ENCODE assay signal across 16 cellular contexts in genomic region chr18:28158083-28158581, GRCh38. TPM values are rescaled to one million over a fixed set of nuclear protein-coding genes. Genes with fewer than 3 reads are reported as not detected.
DNase-seq lines count a peak whose midpoint lies in the region; ATAC-seq and TF ChIP-seq lines count a peak whose summit lies in the region.
"Had no signal": no experiment of that assay in that cellular context is flagged by ENCODE, and none has a peak within 500 bp of the region (broad histone marks: within the 10 kb centered on the region; RNA-seq: fewer than 3 reads in every experiment).

No MANE protein-coding gene starts in this region.

- H3K27ac ChIP-seq in dorsolateral prefrontal cortex = peak overlapping the region in 46 of 59 donors; percentile 4 to 73 (median 43)
- peak overlapping the region; percentile 25 for H3K27ac ChIP-seq in right cardiac atrium (ENCODE audit: low read length)
- H3K27ac ChIP-seq in substantia nigra (ENCODE audit: low read depth, low read length, poor library complexity, severe bottlenecking) = peak overlapping the region; percentile 40
- no peak overlapping the region for H3K27ac ChIP-seq in upper lobe of left lung
- H3K27ac ChIP-seq: C4-2B had no signal

- 18% methylated on average over 4 of the region's 4 CpGs for WGBS in right cardiac atrium
- 43 to 65% methylated on average over 4 of the region's 4 CpGs for whole genome bisulfite sequencing in upper lobe of left lung, 2 donors

- DNase-seq in NCI-H69 (lab: John Stamatoyannopoulos, UW) = peak; percentile 10
- DNase-seq in dorsolateral prefrontal cortex = no peak
- DNase-seq in right cardiac atrium = peak in 1 of 3 donors; percentile 45
- peak in 1 of 49 donors; percentile 41 for DNase-seq in substantia nigra (lab: John Stamatoyannopoulos, UW)
- no peak for DNase-seq in SIG-M5 treated with dmso at 0.1 percent for 504 hours (lab: John Stamatoyannopoulos, UW; ENCODE audit: unreplicated experiment)
- no peak for DNase-seq in GM19240 (ENCODE audit: insufficient read length, low spot score)
- DNase-seq in upper lobe of left lung = no peak
- DNase-seq: activated CD4-positive, alpha-beta T cell treated with anti-CD3 and anti-CD28 coated beads for 4 hours; activated T-cell treated with anti-CD3 and anti-CD28 coated beads for 4 hours; DMS79 treated with DMSO at 0.1 percent for 48 hours; naive B cell; NCI-H146; NCI-H226; SIG-M5; T-helper 9 cell had no signal

- TF ChIP-seq CTCF in dorsolateral prefrontal cortex (IDR thresholded peaks at IDR 0.05 in 54 of 56, conservative IDR thresholded peaks at IDR 0.05 in 2 of 56; ENCODE audit: low read depth in 1 of 56, partially characterized antibody in 56 of 56) (peak in 40 of 56 donors; percentile 6 to 56 (median 33)), upper lobe of left lung (IDR thresholded peaks at IDR 0.05) (no peak)

- peak overlapping the region in 24 of 59 donors; percentile 1 to 53 (median 22) for H3K4me3 ChIP-seq in dorsolateral prefrontal cortex
- no peak overlapping the region for H3K4me3 ChIP-seq in right cardiac atrium (ENCODE audit: low read length)
- no peak overlapping the region for H3K4me3 ChIP-seq in upper lobe of left lung

- no peak for TF ChIP-seq POLR2A in upper lobe of left lung (IDR thresholded peaks at IDR 0.05)

- TF ChIP-seq EP300 in upper lobe of left lung (IDR thresholded peaks at IDR 0.05) = no peak

- no peaks in the 10 kb centered on the region for H3K9me3 ChIP-seq in right cardiac atrium (ENCODE audit: control insufficient read depth, low read length)
- H3K9me3 ChIP-seq in upper lobe of left lung = no peaks in the 10 kb centered on the region

- no peaks in the 10 kb centered on the region for H3K27me3 ChIP-seq in dorsolateral prefrontal cortex
- H3K27me3 ChIP-seq in right cardiac atrium (ENCODE audit: control insufficient read depth, insufficient read depth) = no peaks in the 10 kb centered on the region
- no peaks in the 10 kb centered on the region for H3K27me3 ChIP-seq in upper lobe of left lung

- intact Hi-C loops in dorsolateral prefrontal cortex (cut with DNase I) (loop anchor here in 1 of 2 donors (5.0 kb wide), 1 partner anchor 146 kb away; no protein-coding TSS in a partner anchor), right cardiac atrium (cut with DNase I) (no loop called here)

- H3K4me1 ChIP-seq in right cardiac atrium (ENCODE audit: control insufficient read depth, insufficient read depth, low read length) (peaks cover 12% of the 10 kb centered on the region), upper lobe of left lung (no peaks in the 10 kb centered on the region)

- ATAC-seq in right cardiac atrium (peak; percentile 28 to 56), upper lobe of left lung (ENCODE audit: low FRiP score in 2 of 2) (no peak)

- no peaks in the 10 kb centered on the region for H3K36me3 ChIP-seq in upper lobe of left lung

RNA-seq across cellular contexts. Expression of gene CDH2, which starts 18.8 kb away (rescaled TPM):
- total RNA-seq in dorsolateral prefrontal cortex (100 to 1,000 TPM in 8 of 120 experiments, 10 to 100 TPM in 112; 44.8 to 109 (median 82.2) TPM), right cardiac atrium (100 to 1,000 TPM; 204 to 338 (median 262) TPM), upper lobe of left lung (1 to 10 TPM in 1 of 6 donors, under 1 TPM in 3, not detected in 2; 0.20 to 2.3 (median 0.75) TPM)
- 75.6 TPM for polyA plus RNA-seq in right cardiac atrium

Comparison
In these comparisons a context has a peak if more than half of its experiments do, and no peak if none do; other contexts are left out.
1. H3K27ac ChIP-seq: peak in dorsolateral prefrontal cortex (46 of 59), right cardiac atrium (single experiment) and substantia nigra (single experiment); none in upper lobe of left lung (0 of 4).
2. CTCF ChIP-seq: peak in dorsolateral prefrontal cortex (40 of 56); none in upper lobe of left lung (0 of 6).
3. ATAC-seq: peak in right cardiac atrium (2 of 2); none in upper lobe of left lung (0 of 2).
4. RNA of gene CDH2, which starts 18.8 kb away (total RNA-seq): 204 to 338 TPM in right cardiac atrium and 44.8 to 109 TPM in dorsolateral prefrontal cortex; 0.20 to 2.3 TPM in upper lobe of left lung; every median in the first group is over 10 times any median in the second.